ENCODE assay signal across 9 cellular contexts in genomic region chr2:121076885-121077549, GRCh38.
DNase-seq lines count a peak whose midpoint lies in the region; ATAC-seq and TF ChIP-seq lines count a peak whose summit lies in the region.
"Had no signal": no experiment of that assay in that cellular context is flagged by ENCODE, and none has a peak within 500 bp of the region (broad histone marks: within the 10 kb centered on the region; RNA-seq: fewer than 3 reads in every experiment).

No MANE protein-coding gene starts in this region.

- no peaks in the 10 kb centered on the region for H3K9me3 Mint-ChIP-seq in CD4-positive, alpha-beta memory T cell
- no peaks in the 10 kb centered on the region for H3K9me3 Mint-ChIP-seq in activated B cell treated with CpG ODN at 0.5 μM for 24 hours
- no peaks in the 10 kb centered on the region for H3K9me3 Mint-ChIP-seq in central memory CD8-positive, alpha-beta T cell

- H3K4me1 ChIP-seq in CD4-positive, alpha-beta memory T cell (ENCODE audit: insufficient read depth, low read length) = no peaks in the 10 kb centered on the region
- no peaks in the 10 kb centered on the region for H3K4me1 ChIP-seq in lung (ENCODE audit: control insufficient read depth in 2 of 2, insufficient read depth in 2 of 2, low read length in 2 of 2)

- no peak overlapping the region for H3K27ac Mint-ChIP-seq in CD4-positive, alpha-beta memory T cell
- H3K27ac Mint-ChIP-seq in activated B cell treated with CpG ODN at 0.5 μM for 24 hours = no peak overlapping the region
- no peak overlapping the region for H3K27ac Mint-ChIP-seq in central memory CD8-positive, alpha-beta T cell (ENCODE audit: low read depth)

- no peak overlapping the region for H3K27ac ChIP-seq in CD4-positive, alpha-beta memory T cell (ENCODE audit: low read depth, low read length)
- no peak overlapping the region for H3K27ac ChIP-seq in lung (ENCODE audit: low read depth in 1 of 2, low read length in 1 of 2)
- H3K27ac ChIP-seq: SK-N-MC had no signal

- POLR2A ChIA-PET in CD4-positive, alpha-beta memory T cell (lab: Charles Lee; ENCODE audit: partially characterized antibody) = no interaction called here
- POLR2A ChIA-PET in activated B cell treated with CpG ODN at 0.5 μM for 24 hours (lab: Charles Lee) = no interaction called here

- TF ChIP-seq CTCF in activated B cell treated with CpG ODN at 0.5 μM for 24 hours (IDR thresholded peaks at IDR 0.05) (peak; percentile 37), lung (IDR thresholded peaks at IDR 0.05; ENCODE audit: control extremely low read depth, extremely low read depth) (peak; percentile 44)

- H3K27me3 Mint-ChIP-seq in CD4-positive, alpha-beta memory T cell = peaks cover 10 to 16% of the 10 kb centered on the region in 2 donors
- H3K27me3 Mint-ChIP-seq in activated B cell treated with CpG ODN at 0.5 μM for 24 hours = peaks cover 35% of the 10 kb centered on the region
- peaks cover 26% of the 10 kb centered on the region for H3K27me3 Mint-ChIP-seq in central memory CD8-positive, alpha-beta T cell

- WGBS in lung, 2 donors = 33 to 35% methylated on average over 24 to 26 of the region's 26 CpGs

- no peaks in the 10 kb centered on the region for H3K36me3 ChIP-seq in CD4-positive, alpha-beta memory T cell (ENCODE audit: insufficient read depth, low read length)
- no peaks in the 10 kb centered on the region for H3K36me3 ChIP-seq in lung (ENCODE audit: control insufficient read depth in 2 of 2, insufficient read depth in 2 of 2, low read length in 2 of 2)

- ATAC-seq in GM21447 (IDR thresholded peaks at IDR 0.05; ENCODE audit: unreplicated experiment) (peak; percentile 55), activated B cell treated with CpG ODN at 0.5 μM for 24 hours (ENCODE audit: low read depth) (peak; percentile 62), lung (ENCODE audit: insufficient read depth, low FRiP score) (peak; percentile 63)
- ATAC-seq in central memory CD8-positive, alpha-beta T cell (replicated peaks; ENCODE audit: extremely low read depth, poor library complexity, severe bottlenecking) = peak; percentile 41

- intact Hi-C loops in CD4-positive, alpha-beta memory T cell (cut with micrococcal nuclease) = no loop called here
- intact Hi-C loops in activated B cell treated with CpG ODN at 0.5 μM for 24 hours (cut with micrococcal nuclease) = no loop called here

- H3K4me1 Mint-ChIP-seq in CD4-positive, alpha-beta memory T cell = peaks cover 0 to 7% (median 0%) of the 10 kb centered on the region in 4 donors
- H3K4me1 Mint-ChIP-seq in activated B cell treated with CpG ODN at 0.5 μM for 24 hours = peaks cover 2% of the 10 kb centered on the region
- no peaks in the 10 kb centered on the region for H3K4me1 Mint-ChIP-seq in central memory CD8-positive, alpha-beta T cell

- no peaks in the 10 kb centered on the region for H3K9me3 ChIP-seq in CD4-positive, alpha-beta memory T cell (ENCODE audit: control insufficient read depth in 1 of 2, low read length in 2 of 2)
- no peaks in the 10 kb centered on the region for H3K9me3 ChIP-seq in lung (ENCODE audit: control insufficient read depth in 2 of 2, insufficient read depth in 1 of 2, low read length in 1 of 2)

- peak in 4 of 5 donors; percentile 30 to 40 (median 36) for DNase-seq in CD4-positive, alpha-beta memory T cell
- DNase-seq in MV-4-11 (lab: John Stamatoyannopoulos, UW) = peak; percentile 30
- DNase-seq in activated B cell treated with CpG ODN at 0.5 μM for 24 hours = peak; percentile 40
- DNase-seq in central memory CD8-positive, alpha-beta T cell (ENCODE audit: low spot score in 2 of 2) = peak; percentile 40 to 43
- peak; percentile 71 for DNase-seq in lung (ENCODE audit: low spot score)
- DNase-seq in stimulated activated CD8-positive, alpha-beta memory T cell treated with anti-CD3 and anti-CD28 coated beads, Interleukin-7, amount 100 ng/mL, for 1 hour (ENCODE audit: low read depth in 2 of 2) = peak; percentile 16 to 35
- no peak for DNase-seq in Ammon's horn (ENCODE audit: low spot score)

- no peak overlapping the region for H3K4me3 Mint-ChIP-seq in CD4-positive, alpha-beta memory T cell
- no peak overlapping the region for H3K4me3 Mint-ChIP-seq in activated B cell treated with CpG ODN at 0.5 μM for 24 hours
- no peak overlapping the region for H3K4me3 Mint-ChIP-seq in central memory CD8-positive, alpha-beta T cell

- no peaks in the 10 kb centered on the region for H3K36me3 Mint-ChIP-seq in CD4-positive, alpha-beta memory T cell
- no peaks in the 10 kb centered on the region for H3K36me3 Mint-ChIP-seq in activated B cell treated with CpG ODN at 0.5 μM for 24 hours (ENCODE audit: low read depth)
- no peaks in the 10 kb centered on the region for H3K36me3 Mint-ChIP-seq in central memory CD8-positive, alpha-beta T cell (ENCODE audit: insufficient read depth)

- no peak overlapping the region for H3K4me3 ChIP-seq in CD4-positive, alpha-beta memory T cell (ENCODE audit: low read length in 2 of 2)
- H3K4me3 ChIP-seq in lung = no peak overlapping the region
- H3K4me3 ChIP-seq: SK-N-MC had no signal

- no peaks in the 10 kb centered on the region for H3K27me3 ChIP-seq in CD4-positive, alpha-beta memory T cell (ENCODE audit: insufficient read depth, low read length)
- H3K27me3 ChIP-seq in lung (ENCODE audit: control insufficient read depth, insufficient read depth) = no peaks in the 10 kb centered on the region

- CTCF ChIA-PET in CD4-positive, alpha-beta memory T cell (lab: Charles Lee; ENCODE audit: partially characterized antibody) = interaction anchor here (0.6 to 4.5 kb wide), 11 partner anchors 9 to 132 kb away, joined by 3 to 32 read pairs (median 4); no protein-coding TSS in a partner anchor
- CTCF ChIA-PET in activated B cell treated with CpG ODN at 0.5 μM for 24 hours (lab: Charles Lee) = interaction anchor here (0.7 to 0.8 kb wide), 2 partner anchors 9 to 12 kb away, joined by 3 to 4 read pairs; no protein-coding TSS in a partner anchor
